In genomic region chr12:24363177-24363754, GRCh38 we compare ENCODE assay signal across 18 cellular contexts.
A peak's percentile ranks its signal among the peaks of the same experiment; 100 is the strongest.
DNase-seq lines count a peak whose midpoint lies in the region; ATAC-seq, FAIRE-seq and TF ChIP-seq lines count a peak whose summit lies in the region.
"Had no signal": no experiment of that assay in that cellular context is flagged by ENCODE, and none has a peak within 500 bp of the region (broad histone marks: within the 10 kb centered on the region; RNA-seq: fewer than 3 reads in every experiment).

No MANE protein-coding gene starts in this region.

- DNase-seq in D721Med (ENCODE audit: insufficient read length, low spot score) (no peak), NCI-H2029 treated with DMSO at 0.1 percent for 48 hours (lab: John Stamatoyannopoulos, UW) (peak; percentile 34), NCI-H82 treated with DMSO at 0.1 percent for 48 hours (lab: John Stamatoyannopoulos, UW; ENCODE audit: unreplicated experiment) (peak; percentile 35), testis (no peak), immature natural killer cell (no peak)
- DNase-seq in activated CD4-positive, alpha-beta T cell treated with anti-CD3 and anti-CD28 coated beads for 36 hours, result no peak
- DNase-seq: activated CD4-positive, alpha-beta memory T cell treated with anti-CD3 and anti-CD28 coated beads, Interleukin-2, amount 10 ng/mL, durations not matched to agents 7 days and 5 days; activated naive CD8-positive, alpha-beta T cell treated with anti-CD3 and anti-CD28 coated beads for 36 hours; activated T-cell treated with anti-CD3 and anti-CD28 coated beads, Interleukin-2, amount 50 U/mL, for 48 hours; DMS79 treated with DMSO at 0.1 percent for 48 hours had no signal

- no peak for TF ChIP-seq POLR2A in testis (IDR thresholded peaks at IDR 0.05)

- H3K9me3 Mint-ChIP-seq in activated CD4-positive, alpha-beta T cell treated with anti-CD3 and anti-CD28 coated beads for 36 hours (ENCODE audit: low read depth), result no peaks in the 10 kb centered on the region
- H3K9me3 Mint-ChIP-seq in immature natural killer cell, result no peaks in the 10 kb centered on the region
- H3K9me3 Mint-ChIP-seq: activated CD4-positive, alpha-beta memory T cell treated with anti-CD3 and anti-CD28 coated beads, Interleukin-2, amount 10 ng/mL, durations not matched to agents 7 days and 5 days; activated naive CD8-positive, alpha-beta T cell treated with anti-CD3 and anti-CD28 coated beads for 36 hours; brain; dendritic cell treated with granulocyte-macrophage colony-stimulating factor and Interleukin-4, amounts not matched to agents 40 ng/mL and 50 ng/mL, for 4 days had no signal

- H3K27me3 Mint-ChIP-seq in activated CD4-positive, alpha-beta T cell treated with anti-CD3 and anti-CD28 coated beads for 36 hours, result no peaks in the 10 kb centered on the region
- peaks cover 0 to 2% (median 0%) of the 10 kb centered on the region in 3 donors for H3K27me3 Mint-ChIP-seq in immature natural killer cell (ENCODE audit: low read depth in 3 of 3)
- H3K27me3 Mint-ChIP-seq: activated CD4-positive, alpha-beta memory T cell treated with anti-CD3 and anti-CD28 coated beads, Interleukin-2, amount 10 ng/mL, durations not matched to agents 7 days and 5 days; activated naive CD8-positive, alpha-beta T cell treated with anti-CD3 and anti-CD28 coated beads for 36 hours; brain; dendritic cell treated with granulocyte-macrophage colony-stimulating factor and Interleukin-4, amounts not matched to agents 40 ng/mL and 50 ng/mL, for 4 days had no signal

- H3K4me1 Mint-ChIP-seq in activated CD4-positive, alpha-beta T cell treated with anti-CD3 and anti-CD28 coated beads for 36 hours, result no peaks in the 10 kb centered on the region
- no peaks in the 10 kb centered on the region for H3K4me1 Mint-ChIP-seq in immature natural killer cell
- H3K4me1 Mint-ChIP-seq: activated CD4-positive, alpha-beta memory T cell treated with anti-CD3 and anti-CD28 coated beads, Interleukin-2, amount 10 ng/mL, durations not matched to agents 7 days and 5 days; activated naive CD8-positive, alpha-beta T cell treated with anti-CD3 and anti-CD28 coated beads for 36 hours had no signal

- H3K27ac ChIP-seq in HEK293 (ENCODE audit: extremely low read depth, low read depth, low read length), result no peak overlapping the region
- no peak overlapping the region for H3K27ac ChIP-seq in testis
- H3K27ac ChIP-seq: BLaER1, gastroesophageal sphincter, ovary, skin epidermis had no signal

- H3K27me3 ChIP-seq in testis, result no peaks in the 10 kb centered on the region
- H3K27me3 ChIP-seq: BLaER1, gastroesophageal sphincter, ovary had no signal

- POLR2A ChIA-PET in HEK293 (lab: Yijun Ruan, JAX), result no interaction called here
- POLR2A ChIA-PET in activated CD4-positive, alpha-beta T cell treated with anti-CD3 and anti-CD28 coated beads for 36 hours (lab: Charles Lee), result no interaction called here

- intact Hi-C loops in testis (cut with DNase I; ENCODE audit: low total_unique reads), result no loop called here
- intact Hi-C loops in activated CD4-positive, alpha-beta T cell treated with anti-CD3 and anti-CD28 coated beads for 36 hours (cut with DNase I, micrococcal nuclease), result no loop called here

- H3K36me3 Mint-ChIP-seq in activated CD4-positive, alpha-beta T cell treated with anti-CD3 and anti-CD28 coated beads for 36 hours (ENCODE audit: low read depth), result no peaks in the 10 kb centered on the region
- H3K36me3 Mint-ChIP-seq in immature natural killer cell, result no peaks in the 10 kb centered on the region
- H3K36me3 Mint-ChIP-seq: activated naive CD8-positive, alpha-beta T cell treated with anti-CD3 and anti-CD28 coated beads for 36 hours; brain had no signal

- H3K36me3 ChIP-seq in HEK293 (ENCODE audit: control insufficient read depth in 2 of 2, insufficient read depth in 1 of 2, low read length in 2 of 2) (no peaks in the 10 kb centered on the region), testis (ENCODE audit: low read depth, missing control alignments) (no peaks in the 10 kb centered on the region)
- H3K36me3 ChIP-seq: BLaER1, gastroesophageal sphincter, ovary had no signal

- no peak overlapping the region for H3K27ac Mint-ChIP-seq in activated CD4-positive, alpha-beta T cell treated with anti-CD3 and anti-CD28 coated beads for 36 hours
- H3K27ac Mint-ChIP-seq in immature natural killer cell, result no peak overlapping the region
- H3K27ac Mint-ChIP-seq: activated CD4-positive, alpha-beta memory T cell treated with anti-CD3 and anti-CD28 coated beads, Interleukin-2, amount 10 ng/mL, durations not matched to agents 7 days and 5 days; activated naive CD8-positive, alpha-beta T cell treated with anti-CD3 and anti-CD28 coated beads for 36 hours; dendritic cell treated with granulocyte-macrophage colony-stimulating factor and Interleukin-4, amounts not matched to agents 40 ng/mL and 50 ng/mL, for 4 days had no signal

- peak; percentile 21 for FAIRE-seq in D721Med (lab: Jason Lieb, UNC)
- FAIRE-seq: GM19239 had no signal

- TF ChIP-seq CTCF in D721Med (IDR thresholded peaks at IDR 0.05; ENCODE audit: insufficient read depth, missing control alignments), result no peak
- no peak for TF ChIP-seq CTCF in HEK293 (tag by site-specific recombination; IDR thresholded peaks at IDR 0.05)
- no peak for TF ChIP-seq CTCF in testis (IDR thresholded peaks at IDR 0.05)

- H3K9me3 ChIP-seq in HEK293 (ENCODE audit: control insufficient read depth, insufficient read depth, low read depth, low read length) (no peaks in the 10 kb centered on the region), testis (no peaks in the 10 kb centered on the region)
- H3K9me3 ChIP-seq: BLaER1, gastroesophageal sphincter, ovary had no signal

- CTCF ChIA-PET in HEK293 (lab: Yijun Ruan, JAX), result interaction anchor here (0.7 kb wide), 2 partner anchors 347 to 404 kb away, joined by 3 to 10 read pairs; no protein-coding TSS in a partner anchor
- CTCF ChIA-PET in activated CD4-positive, alpha-beta T cell treated with anti-CD3 and anti-CD28 coated beads for 36 hours (lab: Charles Lee), result interaction anchor here (0.9 kb wide), 1 partner anchor 14 kb away, joined by 3 read pairs; no protein-coding TSS in a partner anchor

- no peak for ATAC-seq in activated CD4-positive, alpha-beta T cell treated with anti-CD3 and anti-CD28 coated beads for 36 hours
- ATAC-seq: gastroesophageal sphincter had no signal

- H3K4me3 Mint-ChIP-seq in activated CD4-positive, alpha-beta T cell treated with anti-CD3 and anti-CD28 coated beads for 36 hours, result no peak overlapping the region
- H3K4me3 Mint-ChIP-seq in immature natural killer cell, result no peak overlapping the region
- H3K4me3 Mint-ChIP-seq: activated CD4-positive, alpha-beta memory T cell treated with anti-CD3 and anti-CD28 coated beads, Interleukin-2, amount 10 ng/mL, durations not matched to agents 7 days and 5 days; activated naive CD8-positive, alpha-beta T cell treated with anti-CD3 and anti-CD28 coated beads for 36 hours; dendritic cell treated with granulocyte-macrophage colony-stimulating factor and Interleukin-4, amounts not matched to agents 40 ng/mL and 50 ng/mL, for 4 days had no signal

- H3K4me1 ChIP-seq in HEK293 (ENCODE audit: control insufficient read depth, insufficient read depth, low read length) (peaks cover 17% of the 10 kb centered on the region), testis (no peaks in the 10 kb centered on the region)
- H3K4me1 ChIP-seq: BLaER1 had no signal

- 81 to 84% methylated on average over 3 of the region's 3 CpGs for WGBS in testis, 2 donors

- no peak overlapping the region for H3K4me3 ChIP-seq in HEK293 (ENCODE audit: low read depth, low read length)
- H3K4me3 ChIP-seq in testis, result no peak overlapping the region
- H3K4me3 ChIP-seq: BLaER1, gastroesophageal sphincter, ovary, skin epidermis had no signal

TF ChIP-seq in HEK293, 187 proteins besides CTCF, POLR2A, EP300 and RAD21 (continues in another document):
- TF ChIP-seq ZFP69B (tag by site-specific recombination; IDR thresholded peaks at IDR 0.05) (no peak), SP2 (tag by site-specific recombination; IDR thresholded peaks at IDR 0.05) (no peak), ZNF146 (tag by site-specific recombination; IDR thresholded peaks at IDR 0.05) (no peak), TCF7L2 (IDR thresholded peaks at IDR 0.05; ENCODE audit: borderline replicate concordance, low read depth, low read length) (no peak), ZNF404 (tag by site-specific recombination; IDR thresholded peaks at IDR 0.05) (no peak), ZNF558 (tag by site-specific recombination; IDR thresholded peaks at IDR 0.05) (no peak), ZNF654 (tag by site-specific recombination; IDR thresholded peaks at IDR 0.05; ENCODE audit: low read depth) (no peak), PRDM6 (tag by site-specific recombination; IDR thresholded peaks at IDR 0.05) (no peak; the same call in none of the 2 replicates), SCRT1 (tag by site-specific recombination; IDR thresholded peaks at IDR 0.05; ENCODE audit: borderline replicate concordance) (no peak), ZNF366 (tag by site-specific recombination; conservative IDR thresholded peaks at IDR 0.05) (no peak), ZNF621 (tag by site-specific recombination; IDR thresholded peaks at IDR 0.05) (no peak)

Comparison
In these comparisons a context has a peak if more than half of its experiments do, and no peak if none do; other contexts are left out.
1. DNase-seq: peak in NCI-H2029 treated with DMSO at 0.1 percent for 48 hours (single experiment) and NCI-H82 treated with DMSO at 0.1 percent for 48 hours (single experiment); none in D721Med (single experiment), testis (single experiment), activated CD4-positive, alpha-beta T cell treated with anti-CD3 and anti-CD28 coated beads for 36 hours (single experiment) and immature natural killer cell (0 of 3).